In the genomic region with DNA sequence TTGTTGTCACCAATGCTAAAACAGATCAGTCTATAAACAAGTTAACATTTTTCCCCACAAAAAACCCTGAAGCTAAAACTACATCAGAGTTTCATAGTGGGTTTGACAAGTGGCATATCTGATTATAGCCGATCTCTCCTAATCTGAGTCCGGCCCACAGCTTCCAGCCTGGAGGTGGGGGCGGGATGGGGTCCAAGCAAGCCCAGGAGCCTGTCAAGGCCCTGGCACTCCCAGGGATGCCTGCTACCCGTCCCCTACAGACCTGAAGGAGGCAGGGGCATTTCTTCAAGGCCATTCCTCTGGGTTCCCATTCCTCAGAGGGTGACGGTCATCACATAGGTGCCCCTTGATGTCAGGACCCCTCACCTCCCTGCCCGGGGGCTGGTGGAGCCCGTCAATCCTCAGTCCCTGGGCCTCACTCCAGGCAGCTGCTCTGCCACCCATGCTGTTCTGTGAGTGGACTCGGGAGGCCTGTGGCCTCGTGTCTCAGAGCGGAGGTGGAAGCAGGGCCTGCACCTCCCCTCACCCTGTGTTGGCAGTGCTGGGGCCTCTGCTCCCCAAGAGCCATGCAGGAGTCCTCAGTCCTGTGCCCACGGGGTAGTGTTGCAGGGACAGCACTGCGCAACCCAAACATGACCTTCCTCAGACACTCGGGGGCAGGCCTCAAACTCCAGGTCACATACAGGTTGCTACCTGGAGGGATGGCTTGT, we compare ENCODE assay signal across 15 cellular contexts. TPM values are rescaled to one million over a fixed set of nuclear protein-coding genes. Genes with fewer than 3 reads are reported as not detected.
DNase-seq lines count a peak whose midpoint lies in the region; ATAC-seq and TF ChIP-seq lines count a peak whose summit lies in the region.
"Had no signal": no experiment of that assay in that cellular context is flagged by ENCODE, and none has a peak within 500 bp of the region (broad histone marks: within the 10 kb centered on the region; RNA-seq: fewer than 3 reads in every experiment).

No MANE protein-coding gene starts in this region.

- no peak overlapping the region for H3K4me2 ChIP-seq in osteoblast (ENCODE audit: insufficient read depth, low read length)
- H3K4me2 ChIP-seq: A549, GM23338 had no signal

- intact Hi-C loops in right cardiac atrium (cut with DNase I), result no loop called here

- H3K36me3 ChIP-seq in right atrium auricular region (no peaks in the 10 kb centered on the region), osteoblast (ENCODE audit: insufficient read depth, low read length) (no peaks in the 10 kb centered on the region)
- H3K36me3 ChIP-seq: BE2C had no signal

- no peaks in the 10 kb centered on the region for H3K4me1 ChIP-seq in right cardiac atrium (ENCODE audit: control insufficient read depth, insufficient read depth, low read length)
- H3K4me1 ChIP-seq in right atrium auricular region, result peaks cover 0 to 19% of the 10 kb centered on the region in 2 donors
- H3K4me1 ChIP-seq in osteoblast (ENCODE audit: insufficient read depth, low read length), result no peaks in the 10 kb centered on the region
- H3K4me1 ChIP-seq: A549, BE2C had no signal

- peaks cover 10% of the 10 kb centered on the region for H3K27me3 Mint-ChIP-seq in glutamatergic neuron (ENCODE audit: unreplicated experiment)

- H4K20me1 ChIP-seq in osteoblast (ENCODE audit: insufficient read depth, low read length), result no peaks in the 10 kb centered on the region

- H2AFZ ChIP-seq in osteoblast (ENCODE audit: low read length), result no peak overlapping the region
- H2AFZ ChIP-seq: GM23338 had no signal

- H3K27me3 ChIP-seq in right cardiac atrium (ENCODE audit: control insufficient read depth, insufficient read depth), result no peaks in the 10 kb centered on the region
- H3K27me3 ChIP-seq in right atrium auricular region, result no peaks in the 10 kb centered on the region
- no peaks in the 10 kb centered on the region for H3K27me3 ChIP-seq in osteoblast (ENCODE audit: insufficient read depth, low read length)
- H3K27me3 ChIP-seq: BE2C had no signal

- no peak for ATAC-seq in right cardiac atrium
- ATAC-seq: A549, GM23338 had no signal

- no peak overlapping the region for H3K27ac ChIP-seq in right cardiac atrium (ENCODE audit: low read length)
- H3K27ac ChIP-seq in right atrium auricular region, result no peak overlapping the region
- H3K27ac ChIP-seq in osteoblast (ENCODE audit: low read depth, low read length), result no peak overlapping the region
- H3K27ac ChIP-seq: A549, C4-2B had no signal

- H3K27ac Mint-ChIP-seq in glutamatergic neuron (ENCODE audit: unreplicated experiment), result peak overlapping the region; percentile 28
- H3K27ac Mint-ChIP-seq: CD4-positive, alpha-beta memory T cell; GM23338 had no signal

- H3K9me3 ChIP-seq in right cardiac atrium (ENCODE audit: control insufficient read depth, low read length) (no peaks in the 10 kb centered on the region), right atrium auricular region (no peaks in the 10 kb centered on the region), osteoblast (ENCODE audit: low read depth, low read length) (no peaks in the 10 kb centered on the region)
- H3K9me3 ChIP-seq: A549, BE2C had no signal

- no peaks in the 10 kb centered on the region for H3K4me1 Mint-ChIP-seq in glutamatergic neuron (ENCODE audit: low read depth, unreplicated experiment)
- H3K4me1 Mint-ChIP-seq: GM23338 had no signal

- H3K9me3 Mint-ChIP-seq in glutamatergic neuron (ENCODE audit: unreplicated experiment), result peaks cover 5% of the 10 kb centered on the region
- H3K9me3 Mint-ChIP-seq: CD4-positive, alpha-beta memory T cell; GM23338 had no signal

- 90% methylated on average over 13 of the region's 13 CpGs for WGBS in right cardiac atrium

- H3K4me3 Mint-ChIP-seq in glutamatergic neuron (ENCODE audit: unreplicated experiment), result no peak overlapping the region
- H3K4me3 Mint-ChIP-seq: CD4-positive, alpha-beta memory T cell; GM23338 had no signal

- no peak overlapping the region for H3K4me3 ChIP-seq in right cardiac atrium (ENCODE audit: low read length)
- no peak overlapping the region for H3K4me3 ChIP-seq in right atrium auricular region
- no peak overlapping the region for H3K4me3 ChIP-seq in osteoblast (ENCODE audit: insufficient read depth, low read length)
- H3K4me3 ChIP-seq: A549, GM23338 had no signal

- TF ChIP-seq CTCF in right atrium auricular region (IDR thresholded peaks at IDR 0.05) (no peak), glutamatergic neuron (IDR thresholded peaks at IDR 0.05; ENCODE audit: partially characterized antibody, unreplicated experiment) (no peak), osteoblast (IDR thresholded peaks at IDR 0.05; ENCODE audit: extremely low read depth, low read depth, low read length) (no peak)

- DNase-seq in right cardiac atrium (peak in 2 of 3 donors; percentile 20 to 31), right atrium auricular region (ENCODE audit: low spot score) (no peak), glutamatergic neuron (peak; percentile 10), osteoblast (ENCODE audit: insufficient read length, low spot score, missing footprints) (peak; percentile 73), NCI-H2196 treated with DMSO at 0.1 percent for 48 hours (lab: John Stamatoyannopoulos, UW; ENCODE audit: unreplicated experiment) (no peak), NCI-H187 treated with DMSO at 0.1 percent for 48 hours (lab: John Stamatoyannopoulos, UW) (no peak), NK-92 (lab: John Stamatoyannopoulos, UW; ENCODE audit: unreplicated experiment) (no peak)
- DNase-seq: BE2C; CD4-positive, alpha-beta memory T cell; DMS79 treated with DMSO at 0.1 percent for 48 hours; EL had no signal

- peaks cover 9% of the 10 kb centered on the region for H3K36me3 Mint-ChIP-seq in glutamatergic neuron (ENCODE audit: unreplicated experiment)
- H3K36me3 Mint-ChIP-seq: CD4-positive, alpha-beta memory T cell had no signal

- H3K79me2 ChIP-seq in osteoblast (ENCODE audit: insufficient read depth, low read length), result no peaks in the 10 kb centered on the region

RNA-seq across cellular contexts. Expression of a gene that starts 8.8 kb away (rescaled TPM):
- total RNA-seq in right cardiac atrium, result 10 to 100 TPM in 1 of 4 donors, 1 to 10 TPM in 3; 1.9 to 13.8 (median 5.6) TPM
- polyA plus RNA-seq in right cardiac atrium, result 11.0 TPM
- 1 to 10 TPM; 3.4 to 4.1 TPM for total RNA-seq in right atrium auricular region
- total RNA-seq in glutamatergic neuron (ENCODE audit: unreplicated experiment), result 402 TPM
- total RNA-seq in osteoblast, result 0.72 and 2.4 TPM in 2 replicates
- total RNA-seq: HT-29 had no signal

Comparison
In these comparisons a context has a peak if more than half of its experiments do, and no peak if none do; other contexts are left out.
1. DNase-seq: peak in right cardiac atrium (2 of 3), glutamatergic neuron (single experiment) and osteoblast (single experiment); none in right atrium auricular region (single experiment), NCI-H2196 treated with DMSO at 0.1 percent for 48 hours (single experiment), NCI-H187 treated with DMSO at 0.1 percent for 48 hours (single experiment) and NK-92 (single experiment).
2. RNA of a gene that starts 8.8 kb away (total RNA-seq): 402 TPM in glutamatergic neuron (single experiment); 1.9 to 13.8 TPM in right cardiac atrium, 3.4 to 4.1 TPM in right atrium auricular region and 0.72 to 2.4 TPM in osteoblast; every median in the first group is over 10 times any median in the second.